Comparison of ENCODE assay signal across 30 cellular contexts in the genomic region with DNA sequence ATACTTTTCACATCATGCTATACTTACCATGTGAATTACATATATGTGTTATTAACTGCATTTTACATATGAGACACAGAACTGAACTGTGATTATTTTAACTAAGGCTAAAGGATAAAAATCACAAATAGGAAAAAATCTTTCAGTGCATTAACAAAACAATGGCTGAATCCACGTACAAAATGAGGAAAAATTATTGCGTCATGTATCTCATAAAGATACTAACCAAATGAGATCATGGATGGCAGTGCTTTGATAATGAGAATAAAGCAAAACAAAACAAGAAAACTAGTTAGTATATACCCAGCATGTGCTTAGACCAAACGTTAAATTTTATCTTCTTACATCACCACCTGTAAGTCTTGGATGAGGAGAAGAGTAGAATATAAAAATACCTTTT.
"Had no signal": no experiment of that assay in that cellular context is flagged by ENCODE, and none has a peak within 500 bp of the region (broad histone marks: within the 10 kb centered on the region; RNA-seq: fewer than 3 reads in every experiment).

No MANE protein-coding gene starts in this region.

- H3K9ac ChIP-seq: KMS-11 had no signal

- DNase-seq: activated CD4-positive, alpha-beta memory T cell treated with anti-CD3 and anti-CD28 coated beads, Interleukin-2, amount 10 ng/mL, durations not matched to agents 7 days and 5 days; activated CD4-positive, alpha-beta T cell treated with anti-CD3 and anti-CD28 coated beads for 1 hour; activated CD4-positive, alpha-beta T cell treated with anti-CD3 and anti-CD28 coated beads for 48 hours; activated CD4-positive, CD25-positive, alpha-beta regulatory T cell; activated CD8-positive, alpha-beta memory T cell treated with anti-CD3 and anti-CD28 coated beads for 24 hours; activated CD8-positive, alpha-beta memory T cell treated with anti-CD3 and anti-CD28 coated beads, Interleukin-2, amount 10 ng/mL, durations not matched to agents 7 days and 5 days; activated CD8-positive, alpha-beta memory T cell treated with anti-CD3 and anti-CD28 coated beads, Interleukin-2, amount 50 U/mL, for 48 hours; activated effector memory CD4-positive, alpha-beta T cell treated with Interleukin-2 at 50 U/mL for 16 hours; activated naive CD4-positive, alpha-beta T cell treated with anti-CD3 and anti-CD28 coated beads, Interleukin-2, amount 10 ng/mL, durations not matched to agents 7 days and 5 days; activated naive CD8-positive, alpha-beta T cell treated with anti-CD3 and anti-CD28 coated beads, Interleukin-2, amount 50 U/mL, for 24 hours; activated T-cell treated with anti-CD3 and anti-CD28 coated beads, Interleukin-2, amount 50 U/mL, for 48 hours; amniotic stem cell; aorta; brain microvascular endothelial cell; central memory CD4-positive, alpha-beta T cell; MM.1S; MV-4-11; NCI-H1092; NCI-H1436 treated with DMSO at 0.1 percent for 48 hours; NCI-H1694 treated with DMSO at 0.1 percent for 48 hours; NCI-H2029; NCI-H345; NCI-H510A; NCI-H526; NCI-H748 treated with DMSO at 0.1 percent for 48 hours; PC-9; Right ventricle myocardium superior; T1000; WERI-Rb-1 had no signal

- H3K36me3 ChIP-seq: brain microvascular endothelial cell, WERI-Rb-1 had no signal

- H3K4me3 ChIP-seq: PC-9 had no signal

- H2AFZ ChIP-seq: PC-9 had no signal

- H3K27ac ChIP-seq: brain microvascular endothelial cell, KMS-11, PC-9, WERI-Rb-1 had no signal

- H3K27me3 ChIP-seq: brain microvascular endothelial cell had no signal

- ATAC-seq: activated CD8-positive, alpha-beta memory T cell treated with anti-CD3 and anti-CD28 coated beads, Interleukin-2, amount 10 ng/mL, durations not matched to agents 7 days and 5 days; activated naive CD8-positive, alpha-beta T cell treated with anti-CD3 and anti-CD28 coated beads, Interleukin-2, amount 50 U/mL, for 24 hours had no signal

- H3K4me2 ChIP-seq: KMS-11, PC-9 had no signal
